Comparison of ENCODE assay signal across 9 cellular contexts in the genomic region with DNA sequence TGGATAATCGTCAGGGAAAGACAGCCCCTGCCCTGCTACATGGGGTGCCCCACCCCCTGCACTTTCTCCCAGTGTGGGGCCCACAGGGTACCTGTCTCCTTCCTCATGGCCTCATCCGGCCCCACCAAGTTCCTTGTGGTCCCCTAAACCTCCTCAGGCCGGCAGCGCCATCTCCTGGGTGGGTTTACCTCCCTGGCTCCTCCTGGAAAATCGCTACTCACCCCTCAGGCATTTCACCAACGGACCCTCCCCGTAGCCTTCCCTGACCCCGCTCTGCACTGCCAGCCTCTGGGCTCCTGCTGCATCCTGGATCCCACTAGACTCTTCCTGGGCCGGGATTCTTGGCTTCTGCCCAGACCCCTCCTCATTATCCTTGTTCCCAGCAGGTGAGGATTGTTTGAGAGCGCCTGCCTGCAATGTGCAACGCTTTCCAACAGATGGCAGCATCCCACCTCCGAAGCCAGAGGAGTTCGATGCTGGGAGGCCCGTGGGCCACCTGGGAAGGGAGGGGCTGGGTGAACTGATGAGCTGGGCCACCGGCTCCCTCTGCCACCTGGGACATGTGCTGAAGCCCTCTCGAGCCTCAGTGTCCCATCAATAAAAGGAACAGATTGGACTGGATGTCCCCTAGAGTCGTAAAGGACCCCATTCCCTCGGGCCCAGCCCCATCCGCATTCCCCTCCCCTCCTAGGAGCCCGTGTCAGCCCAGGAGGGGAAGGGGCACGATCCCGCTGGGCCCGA. TPM values are rescaled to one million over a fixed set of nuclear protein-coding genes. Genes with fewer than 3 reads are reported as not detected.
A peak's percentile ranks its signal among the peaks of the same experiment; 100 is the strongest.
DNase-seq lines count a peak whose midpoint lies in the region; ATAC-seq, FAIRE-seq and TF ChIP-seq lines count a peak whose summit lies in the region.
"Had no signal": no experiment of that assay in that cellular context is flagged by ENCODE, and none has a peak within 500 bp of the region (broad histone marks: within the 10 kb centered on the region; RNA-seq: fewer than 3 reads in every experiment).

No MANE protein-coding gene starts in this region.

- no peaks in the 10 kb centered on the region for H3F3A ChIP-seq in OCI-LY1 (ENCODE audit: insufficient read depth, low read length)

- H3K9ac ChIP-seq in OCI-LY1 (ENCODE audit: low read length) = no peak overlapping the region

- no peaks in the 10 kb centered on the region for H4K20me1 ChIP-seq in OCI-LY1 (ENCODE audit: insufficient read depth, low read length)

- no peak overlapping the region for H2AFZ ChIP-seq in OCI-LY1 (ENCODE audit: low read length)

- POLR2A ChIA-PET in Caco-2 (lab: Charles Lee) = no interaction called here

- no peak for FAIRE-seq in pancreas (lab: Jason Lieb, UNC)
- peak; percentile 58 for FAIRE-seq in urothelium cell line (lab: Jason Lieb, UNC)

- peak; percentile 56 to 84 (median 79) for ATAC-seq in pancreas

- CTCF ChIA-PET in Caco-2 (lab: Charles Lee) = interaction anchor here (0.6 to 2.3 kb wide), 23 partner anchors 9 to 311 kb away, joined by 3 to 37 read pairs (median 4); partner anchors contain the start of genes BIK and TTLL12

- no TSS peak for BruUV-seq in Caco-2 (replicated peaks; lab: Mats Ljungman, UMichigan)

- no peaks in the 10 kb centered on the region for H3K27me3 ChIP-seq in Caco-2 (replicated peaks; ENCODE audit: control insufficient read depth, insufficient read depth, low read length)
- H3K27me3 ChIP-seq in OCI-LY1 (ENCODE audit: insufficient read depth, low read length) = peaks cover 9% of the 10 kb centered on the region; the same call in 1 of the 2 replicates
- no peaks in the 10 kb centered on the region for H3K27me3 ChIP-seq in pancreas

- peaks cover 8% of the 10 kb centered on the region for H3K27me3 Mint-ChIP-seq in Caco-2 (ENCODE audit: insufficient read depth, unreplicated experiment)
- H3K27me3 Mint-ChIP-seq: activated naive CD4-positive, alpha-beta T cell treated with anti-CD3 and anti-CD28 coated beads, Interleukin-2, amount 50 U/mL, for 24 hours had no signal

- H3K27ac ChIP-seq in OCI-LY1 (ENCODE audit: low read depth, low read length, poor library complexity, severe bottlenecking) (no peak overlapping the region), pancreas (no peak overlapping the region)

- WGBS in pancreas, 2 donors = 10 to 17% methylated on average over 21 to 23 of the region's 23 CpGs

- DNase-seq in Caco-2 (peak; percentile 78 to 80), HT-29 (ENCODE audit: low spot score) (peak; percentile 67), activated T-cell treated with anti-CD3 and anti-CD28 coated beads for 48 hours (ENCODE audit: low read depth) (peak; percentile 61), fibroblast of the aortic adventitia (ENCODE audit: low read depth) (peak; percentile 39), pancreas (peak; percentile 23 to 87 (median 73)), urothelium cell line (ENCODE audit: low spot score) (peak; percentile 86), cortex of kidney (lab: John Stamatoyannopoulos, UW) (no peak)

- no peaks in the 10 kb centered on the region for H3K9me2 ChIP-seq in OCI-LY1 (ENCODE audit: low read depth, low read length)

- peaks cover 7% of the 10 kb centered on the region for H3K36me3 Mint-ChIP-seq in Caco-2 (ENCODE audit: insufficient read depth, unreplicated experiment)
- H3K36me3 Mint-ChIP-seq: activated naive CD4-positive, alpha-beta T cell treated with anti-CD3 and anti-CD28 coated beads, Interleukin-2, amount 50 U/mL, for 24 hours had no signal

- H3K36me3 ChIP-seq in Caco-2 (ENCODE audit: control insufficient read depth, insufficient read depth, low read length) = no peaks in the 10 kb centered on the region
- no peaks in the 10 kb centered on the region for H3K36me3 ChIP-seq in OCI-LY1 (ENCODE audit: insufficient read depth, low read length)
- H3K36me3 ChIP-seq in pancreas = no peaks in the 10 kb centered on the region

- 0 out of 2 replicates have a peak, but pooled peaks cover 8% of the 10 kb centered on the region for H3K4me1 ChIP-seq in Caco-2
- H3K4me1 ChIP-seq in OCI-LY1 (ENCODE audit: insufficient read depth, low read length, severe bottlenecking) = no peaks in the 10 kb centered on the region
- peaks cover 0 to 5% (median 3%) of the 10 kb centered on the region in 3 donors for H3K4me1 ChIP-seq in pancreas

- H3K4me3 Mint-ChIP-seq in Caco-2 (ENCODE audit: unreplicated experiment) = no peak overlapping the region
- H3K4me3 Mint-ChIP-seq: activated naive CD4-positive, alpha-beta T cell treated with anti-CD3 and anti-CD28 coated beads, Interleukin-2, amount 50 U/mL, for 24 hours had no signal

- H3K4me1 Mint-ChIP-seq in Caco-2 (ENCODE audit: low read depth, unreplicated experiment) = peaks cover 6% of the 10 kb centered on the region

- TF ChIP-seq CTCF in Caco-2 (IDR thresholded peaks at IDR 0.05; ENCODE audit: insufficient read depth in 1 of 2, low read depth in 1 of 2, low read length in 1 of 2, severe bottlenecking in 1 of 2, unreplicated experiment in 1 of 2) (peak; percentile 86 to 92), OCI-LY1 (IDR thresholded peaks at IDR 0.05; ENCODE audit: low read length) (peak; percentile 96), fibroblast of the aortic adventitia (IDR thresholded peaks at IDR 0.05; ENCODE audit: insufficient read depth, low read length) (peak; percentile 97), pancreas (IDR thresholded peaks at IDR 0.05) (peak; percentile 70 to 88 (median 85))

- no peak overlapping the region for H3K4me3 ChIP-seq in Caco-2 (ENCODE audit: low read depth, low read length)
- no peak overlapping the region for H3K4me3 ChIP-seq in OCI-LY1 (ENCODE audit: low read depth, low read length, poor library complexity, severe bottlenecking)
- no peak overlapping the region for H3K4me3 ChIP-seq in fibroblast of the aortic adventitia (ENCODE audit: low read depth, low read length)
- no peak overlapping the region for H3K4me3 ChIP-seq in pancreas

- H3K9me3 ChIP-seq in Caco-2 (no peaks in the 10 kb centered on the region), OCI-LY1 (ENCODE audit: low read length) (no peaks in the 10 kb centered on the region), pancreas (no peaks in the 10 kb centered on the region)

- no peaks in the 10 kb centered on the region for H3K79me2 ChIP-seq in OCI-LY1 (ENCODE audit: insufficient read depth, low read length)

- peak overlapping the region; percentile 29 for H3K27ac Mint-ChIP-seq in Caco-2 (ENCODE audit: unreplicated experiment)
- H3K27ac Mint-ChIP-seq: activated naive CD4-positive, alpha-beta T cell treated with anti-CD3 and anti-CD28 coated beads, Interleukin-2, amount 50 U/mL, for 24 hours had no signal

- intact Hi-C loops in Caco-2 (cut with micrococcal nuclease; ENCODE audit: unreplicated experiment) = loop anchor here (1.0 to 5.0 kb wide), 4 partner anchors 43 to 154 kb away; partner anchors contain the start of gene TTLL12
- intact Hi-C loops in pancreas (cut with DNase I) = loop anchor here in 2 of 3 donors (5.0 to 10.0 kb wide), 3 partner anchors 116 to 154 kb away; no protein-coding TSS in a partner anchor

- no peak overlapping the region for H3K4me2 ChIP-seq in OCI-LY1 (ENCODE audit: low read length)

- H3K9me3 Mint-ChIP-seq in Caco-2 (ENCODE audit: unreplicated experiment) = no peaks in the 10 kb centered on the region
- H3K9me3 Mint-ChIP-seq: activated naive CD4-positive, alpha-beta T cell treated with anti-CD3 and anti-CD28 coated beads, Interleukin-2, amount 50 U/mL, for 24 hours had no signal

RNA-seq across cellular contexts. Expression of gene TTLL12, which starts 44.2 kb away (rescaled TPM):
- total RNA-seq in Caco-2 (2022) = 46.4 and 52.5 TPM in 2 replicates
- 102 and 110 TPM in 2 replicates for total RNA-seq in HT-29 (2014; rRNA removed; shearing (Covaris generic))
- 13.2 and 40.5 TPM in 2 replicates for total RNA-seq in fibroblast of the aortic adventitia (ENCODE audit: low replicate concordance)
- 10 to 100 TPM; 10.6 to 22.2 (median 16.1) TPM for total RNA-seq in pancreas
- polyA plus RNA-seq in pancreas = 10 to 100 TPM; 13.7 to 14.2 TPM
